Comparison of ENCODE assay signal across 8 cellular contexts in the genomic region with DNA sequence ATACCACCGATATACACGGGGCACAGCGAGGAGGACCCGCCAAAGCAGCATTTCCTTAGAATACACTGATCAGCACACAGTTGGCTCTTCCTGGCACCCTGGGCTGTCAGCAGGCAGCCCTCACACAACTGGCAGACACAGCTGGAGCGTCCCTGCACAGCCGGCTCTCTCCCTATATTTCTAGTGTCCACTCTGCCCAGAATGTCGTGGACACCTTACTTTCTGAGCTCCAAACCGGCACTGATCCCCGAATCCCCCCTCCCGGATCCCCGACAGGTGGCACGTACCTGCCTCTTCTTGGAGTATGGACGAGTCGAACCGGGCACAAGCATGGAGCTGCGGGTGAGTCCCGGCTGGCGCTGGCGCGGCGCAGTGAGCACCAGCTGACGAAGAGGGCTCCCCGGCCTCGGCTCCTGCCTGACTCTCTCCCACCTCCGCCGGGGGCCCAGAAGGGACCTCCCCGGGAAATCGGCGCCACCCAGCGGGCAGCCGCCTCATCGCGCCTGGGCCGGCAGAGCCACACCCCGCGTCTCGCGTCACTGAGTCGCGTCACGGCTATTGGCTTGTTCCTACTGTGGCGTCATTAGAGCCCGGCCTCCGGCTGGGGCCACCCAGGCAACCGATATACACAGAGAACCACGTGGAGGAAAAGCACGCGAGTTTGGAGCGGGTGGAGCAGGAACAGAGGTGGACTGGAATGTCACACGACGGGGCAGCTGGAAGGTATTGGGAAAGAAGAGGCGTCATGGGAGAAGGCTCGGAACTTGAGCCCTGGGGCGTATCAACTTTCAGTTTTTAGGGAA. TPM values are rescaled to one million over a fixed set of nuclear protein-coding genes. Genes with fewer than 3 reads are reported as not detected.
DNase-seq lines count a peak whose midpoint lies in the region; ATAC-seq and TF ChIP-seq lines count a peak whose summit lies in the region.

A gene with protein sequence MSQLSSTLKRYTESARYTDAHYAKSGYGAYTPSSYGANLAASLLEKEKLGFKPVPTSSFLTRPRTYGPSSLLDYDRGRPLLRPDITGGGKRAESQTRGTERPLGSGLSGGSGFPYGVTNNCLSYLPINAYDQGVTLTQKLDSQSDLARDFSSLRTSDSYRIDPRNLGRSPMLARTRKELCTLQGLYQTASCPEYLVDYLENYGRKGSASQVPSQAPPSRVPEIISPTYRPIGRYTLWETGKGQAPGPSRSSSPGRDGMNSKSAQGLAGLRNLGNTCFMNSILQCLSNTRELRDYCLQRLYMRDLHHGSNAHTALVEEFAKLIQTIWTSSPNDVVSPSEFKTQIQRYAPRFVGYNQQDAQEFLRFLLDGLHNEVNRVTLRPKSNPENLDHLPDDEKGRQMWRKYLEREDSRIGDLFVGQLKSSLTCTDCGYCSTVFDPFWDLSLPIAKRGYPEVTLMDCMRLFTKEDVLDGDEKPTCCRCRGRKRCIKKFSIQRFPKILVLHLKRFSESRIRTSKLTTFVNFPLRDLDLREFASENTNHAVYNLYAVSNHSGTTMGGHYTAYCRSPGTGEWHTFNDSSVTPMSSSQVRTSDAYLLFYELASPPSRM (minus strand): TSS at position 505 of the 803 bp plus-strand sequence. CDS start 8,210 bp downstream, outside the sequence.

- 0% methylated on average over 22 of the region's 54 CpGs for WGBS in right lobe of liver (ENCODE audit: insufficient coverage, low coverage, low lambda C conversion rate, missing lambda C conversion rate)

- peak within 1 kb of the TSS; percentile 79 to 81 for H3K4me3 ChIP-seq in duodenal mucosa (ENCODE audit: low read depth in 1 of 2, low read length in 2 of 2)
- H3K4me3 ChIP-seq in right lobe of liver, result peak within 1 kb of the TSS; percentile 42 to 53 (median 48)

- peak; percentile 95 for ATAC-seq in CD4-positive, alpha-beta T cell (ENCODE audit: poor library complexity)
- ATAC-seq in GM19463 (IDR thresholded peaks at IDR 0.05; ENCODE audit: unreplicated experiment) (peak; percentile 99), right lobe of liver (peak; percentile 97)

- peak; percentile 90 to 98 (median 96) for DNase-seq in CD4-positive, alpha-beta T cell
- DNase-seq in HK-2 (ENCODE audit: unreplicated experiment) (peak; percentile 91), NCI-H82 treated with DMSO at 0.1 percent for 48 hours (lab: John Stamatoyannopoulos, UW; ENCODE audit: unreplicated experiment) (peak; percentile 79), right lobe of liver (peak; percentile 97 to 98 (median 97))
- DNase-seq in activated CD4-positive, alpha-beta memory T cell treated with anti-CD3 and anti-CD28 coated beads, Interleukin-2, amount 10 ng/mL, durations not matched to agents 7 days and 5 days, result peak; percentile 96
- peak; percentile 98 for DNase-seq in stimulated activated CD4-positive, alpha-beta T cell treated with anti-CD3 and anti-CD28 coated beads, Interleukin-4, amount 100 ng/mL, for 1 hour

- no peak within 1 kb of the TSS for H3K27ac Mint-ChIP-seq in CD4-positive, alpha-beta T cell
- H3K27ac Mint-ChIP-seq in activated CD4-positive, alpha-beta memory T cell treated with anti-CD3 and anti-CD28 coated beads, Interleukin-2, amount 10 ng/mL, durations not matched to agents 7 days and 5 days, result no peak within 1 kb of the TSS

- H3K4me3 Mint-ChIP-seq in CD4-positive, alpha-beta T cell, result peak within 1 kb of the TSS; percentile 36
- no peak within 1 kb of the TSS for H3K4me3 Mint-ChIP-seq in activated CD4-positive, alpha-beta memory T cell treated with anti-CD3 and anti-CD28 coated beads, Interleukin-2, amount 10 ng/mL, durations not matched to agents 7 days and 5 days

- peak; percentile 94 for TF ChIP-seq CTCF in CD4-positive, alpha-beta T cell (IDR thresholded peaks at IDR 0.05)
- peak; percentile 92 to 96 (median 94) for TF ChIP-seq CTCF in right lobe of liver (IDR thresholded peaks at IDR 0.05)

- intact Hi-C loops in CD4-positive, alpha-beta T cell (cut with DNase I, micrococcal nuclease), result loop anchor here (1.0 to 10.0 kb wide), 2 partner anchors 25 to 343 kb away; a partner anchor contains a TSS
- intact Hi-C loops in right lobe of liver (cut with DNase I), result no loop called here

- no peaks in the 10 kb centered on the region for H3K9me3 ChIP-seq in CD4-positive, alpha-beta T cell (ENCODE audit: control insufficient read depth, low read length)
- H3K9me3 ChIP-seq in duodenal mucosa (ENCODE audit: control insufficient read depth in 1 of 2, low read length in 2 of 2) (no peaks in the 10 kb centered on the region), right lobe of liver (no peaks in the 10 kb centered on the region)

- POLR2A ChIA-PET in CD4-positive, alpha-beta T cell (lab: Charles Lee), result interaction anchor here (1.2 kb wide), 1 partner anchor 25 kb away, joined by 5 read pairs; no protein-coding TSS in a partner anchor
- POLR2A ChIA-PET in activated CD4-positive, alpha-beta memory T cell treated with anti-CD3 and anti-CD28 coated beads, Interleukin-2, amount 10 ng/mL, durations not matched to agents 7 days and 5 days (lab: Charles Lee), result interaction anchor here (0.7 kb wide), 1 partner anchor 93 kb away, joined by 3 read pairs; no protein-coding TSS in a partner anchor

- no peaks in the 10 kb centered on the region for H3K9me3 Mint-ChIP-seq in CD4-positive, alpha-beta T cell
- H3K9me3 Mint-ChIP-seq in activated CD4-positive, alpha-beta memory T cell treated with anti-CD3 and anti-CD28 coated beads, Interleukin-2, amount 10 ng/mL, durations not matched to agents 7 days and 5 days, result no peaks in the 10 kb centered on the region

- H3K36me3 Mint-ChIP-seq in CD4-positive, alpha-beta T cell (ENCODE audit: low read depth), result no peaks in the 10 kb centered on the region
- no peaks in the 10 kb centered on the region for H3K36me3 Mint-ChIP-seq in activated CD4-positive, alpha-beta memory T cell treated with anti-CD3 and anti-CD28 coated beads, Interleukin-2, amount 10 ng/mL, durations not matched to agents 7 days and 5 days (ENCODE audit: low read depth)

- no peaks in the 10 kb centered on the region for H3K4me1 Mint-ChIP-seq in CD4-positive, alpha-beta T cell (ENCODE audit: low read depth)
- no peaks in the 10 kb centered on the region for H3K4me1 Mint-ChIP-seq in activated CD4-positive, alpha-beta memory T cell treated with anti-CD3 and anti-CD28 coated beads, Interleukin-2, amount 10 ng/mL, durations not matched to agents 7 days and 5 days

- no peaks in the 10 kb centered on the region for H3K27me3 ChIP-seq in CD4-positive, alpha-beta T cell (ENCODE audit: control insufficient read depth, insufficient read depth, low read length)
- H3K27me3 ChIP-seq in duodenal mucosa (ENCODE audit: control insufficient read depth in 1 of 2, insufficient read depth in 2 of 2, low read length in 2 of 2) (peaks cover 0 to 6% of the 10 kb centered on the region in 2 donors), right lobe of liver (no peaks in the 10 kb centered on the region)

- peak; percentile 54 for TF ChIP-seq POLR2A in right lobe of liver (IDR thresholded peaks at IDR 0.05)

- peak within 1 kb of the TSS; percentile 55 for H3K9ac ChIP-seq in duodenal mucosa (ENCODE audit: low read depth in 1 of 2, low read length in 2 of 2)

- CTCF ChIA-PET in CD4-positive, alpha-beta T cell (lab: Charles Lee), result interaction anchor here (0.7 to 3.8 kb wide), 10 partner anchors 8 to 93 kb away, joined by 3 to 65 read pairs (median 4); no protein-coding TSS in a partner anchor
- CTCF ChIA-PET in activated CD4-positive, alpha-beta memory T cell treated with anti-CD3 and anti-CD28 coated beads, Interleukin-2, amount 10 ng/mL, durations not matched to agents 7 days and 5 days (lab: Charles Lee), result interaction anchor here (0.9 to 7.1 kb wide), 14 partner anchors 8 to 314 kb away, joined by 3 to 78 read pairs (median 4); a partner anchor contains a TSS

- no peak within 1 kb of the TSS for H3K27ac ChIP-seq in CD4-positive, alpha-beta T cell (ENCODE audit: low read depth, low read length)
- H3K27ac ChIP-seq in duodenal mucosa (ENCODE audit: low read depth, low read length) (no peak within 1 kb of the TSS), right lobe of liver (peak within 1 kb of the TSS in 2 of 3 donors; percentile 34 to 47)

- H3K27me3 Mint-ChIP-seq in CD4-positive, alpha-beta T cell, result no peaks in the 10 kb centered on the region
- H3K27me3 Mint-ChIP-seq in activated CD4-positive, alpha-beta memory T cell treated with anti-CD3 and anti-CD28 coated beads, Interleukin-2, amount 10 ng/mL, durations not matched to agents 7 days and 5 days, result peaks cover 5% of the 10 kb centered on the region

- H3K4me1 ChIP-seq in duodenal mucosa (ENCODE audit: control insufficient read depth in 1 of 2, insufficient read depth in 2 of 2, low read length in 2 of 2) (peaks cover 15 to 16% of the 10 kb centered on the region in 2 donors), right lobe of liver (peaks cover 0 to 15% (median under 1%) of the 10 kb centered on the region in 4 donors)

- no peaks in the 10 kb centered on the region for H3K36me3 ChIP-seq in duodenal mucosa (ENCODE audit: control insufficient read depth in 1 of 2, insufficient read depth in 2 of 2, low read length in 2 of 2)
- no peaks in the 10 kb centered on the region for H3K36me3 ChIP-seq in right lobe of liver

RNA-seq across cellular contexts. Expression of the gene that starts here (rescaled TPM):
- total RNA-seq in CD4-positive, alpha-beta T cell, result 1 to 10 TPM; 2.0 to 2.6 TPM
- total RNA-seq in activated CD4-positive, alpha-beta memory T cell treated with anti-CD3 and anti-CD28 coated beads, Interleukin-2, amount 10 ng/mL, durations not matched to agents 7 days and 5 days, result under 1 TPM; 0.48 to 0.53 TPM
- 10 to 100 TPM in 2 of 6 experiments, 1 to 10 TPM in 4; 1.3 to 25.9 (median 4.6) TPM for total RNA-seq in right lobe of liver

Comparison
In these comparisons a context has a peak if more than half of its experiments do, and no peak if none do; other contexts are left out.
1. Peak in DNase-seq in activated CD4-positive, alpha-beta memory T cell treated with anti-CD3 and anti-CD28 coated beads, Interleukin-2, amount 10 ng/mL, durations not matched to agents 7 days and 5 days; RNA of the gene not detected or under 1 TPM.
2. H3K27ac ChIP-seq: peak in right lobe of liver (2 of 3); none in CD4-positive, alpha-beta T cell (single experiment) and duodenal mucosa (single experiment).
3. intact Hi-C loops: an anchor here in CD4-positive, alpha-beta T cell (1.0 to 10.0 kb wide); none called in right lobe of liver.
4. Peak in every context shown above with its lines, with median percentiles within 50 percentile points of each other: ATAC-seq and DNase-seq.